Comparison of ENCODE assay signal across 8 cellular contexts in the genomic region with DNA sequence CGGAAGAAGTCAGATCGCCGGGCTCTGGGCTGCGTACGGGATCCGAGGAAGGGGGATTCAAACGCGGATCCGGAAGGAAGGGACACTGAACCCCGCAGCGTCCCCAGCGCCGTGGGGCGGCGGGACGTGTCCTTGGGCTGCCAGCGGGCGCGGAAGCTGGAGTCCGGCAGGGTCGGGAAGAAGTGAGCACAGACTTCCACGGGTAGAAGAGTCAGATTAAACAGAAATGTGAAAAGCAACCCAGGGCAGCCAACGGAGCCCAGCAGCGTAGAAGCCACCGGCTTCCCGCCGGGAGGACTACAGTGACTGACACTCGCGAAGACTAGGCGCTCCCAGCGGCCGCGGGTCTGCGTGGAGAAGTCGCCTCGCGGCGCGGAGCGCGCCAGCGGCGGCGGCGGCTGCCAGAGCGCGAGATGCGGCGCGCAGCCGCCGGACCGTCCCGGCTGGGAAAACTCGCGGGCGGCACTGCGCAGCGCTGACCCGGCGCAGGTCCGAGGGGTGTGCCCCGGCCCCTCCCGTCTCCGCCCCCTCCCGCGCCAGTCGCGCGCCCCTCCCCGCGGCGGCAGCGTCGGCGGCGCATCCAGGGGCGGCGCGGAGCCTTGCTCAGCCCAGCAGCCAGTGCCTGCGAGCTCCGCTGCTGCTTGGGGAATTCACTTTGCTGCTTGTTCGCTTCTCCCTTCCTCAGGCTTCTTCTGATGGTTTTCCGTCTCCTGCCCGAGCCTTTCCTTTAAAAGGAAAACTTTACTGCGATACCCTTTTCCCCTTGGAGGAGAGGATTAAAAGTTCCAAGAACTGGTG. TPM values are rescaled to one million over a fixed set of nuclear protein-coding genes. Genes with fewer than 3 reads are reported as not detected.
DNase-seq lines count a peak whose midpoint lies in the region; ATAC-seq lines count a peak whose summit lies in the region.

TSS of gene SAMD5 (plus strand) at position 618 of the 798 bp plus-strand sequence. CDS start 239 bp downstream, outside the sequence.

- ATAC-seq in GM19438 (IDR thresholded peaks at IDR 0.05; ENCODE audit: low read depth, unreplicated experiment) (peak; percentile 50), T-helper 17 cell (peak; percentile 25)

- no peaks in the 10 kb centered on the region for H3K9me3 ChIP-seq in T-helper 17 cell (ENCODE audit: control insufficient read depth, low read length, poor library complexity, severe bottlenecking)
- H3K9me3 ChIP-seq in endocrine pancreas (ENCODE audit: control insufficient read depth, low read length): no peaks in the 10 kb centered on the region

- peak within 1 kb of the TSS; percentile 79 for H3K4me3 ChIP-seq in endocrine pancreas (ENCODE audit: control insufficient read depth, insufficient read depth, low read length)

- H3K27me3 Mint-ChIP-seq in T-helper 17 cell: peaks cover 54% of the 10 kb centered on the region

- DNase-seq in D341Med (ENCODE audit: low spot score) (peak; percentile 79), HPDE6-E6E7 (ENCODE audit: extremely low spot score) (peak; percentile 43), T-helper 17 cell (no peak), lung microvascular endothelial cell (ENCODE audit: low read depth in 2 of 2) (peak; percentile 66 to 70)
- DNase-seq in effector CD4-positive, alpha-beta T cell: no peak

- peak within 1 kb of the TSS; percentile 71 for H3K9ac ChIP-seq in endocrine pancreas (ENCODE audit: control insufficient read depth, insufficient read depth, low read length)

- peaks cover 14% of the 10 kb centered on the region for H3K4me1 ChIP-seq in endocrine pancreas (ENCODE audit: control insufficient read depth, insufficient read depth, low read length)

- H3K27ac ChIP-seq in temporal lobe (ENCODE audit: low read depth, low read length): no peak within 1 kb of the TSS

- no peaks in the 10 kb centered on the region for H3K36me3 ChIP-seq in endocrine pancreas (ENCODE audit: control insufficient read depth, insufficient read depth, low read length)

- peak within 1 kb of the TSS; percentile 88 for H3K4me3 Mint-ChIP-seq in T-helper 17 cell

- peaks cover 15% of the 10 kb centered on the region for H3K4me1 Mint-ChIP-seq in T-helper 17 cell

- no peak within 1 kb of the TSS for H3K27ac Mint-ChIP-seq in T-helper 17 cell

- H3K27me3 ChIP-seq in endocrine pancreas (ENCODE audit: control insufficient read depth, insufficient read depth, low read length): no peaks in the 10 kb centered on the region

- no peaks in the 10 kb centered on the region for H3K36me3 Mint-ChIP-seq in T-helper 17 cell (ENCODE audit: low read depth)

RNA-seq across cellular contexts. Expression of gene SAMD5, which starts in this region (rescaled TPM):
- total RNA-seq in T-helper 17 cell: not detected
- 0.40 and 0.87 TPM in 2 replicates for total RNA-seq in lung microvascular endothelial cell
- total RNA-seq in temporal lobe: 10.3 TPM

Comparison
In these comparisons a context has a peak if more than half of its experiments do, and no peak if none do; other contexts are left out.
1. Peak in ATAC-seq in T-helper 17 cell; RNA of the gene not detected or under 1 TPM.
2. Peak in DNase-seq in lung microvascular endothelial cell; RNA of the gene not detected or under 1 TPM.
3. DNase-seq: peak in D341Med (single experiment) and HPDE6-E6E7 (single experiment); none in T-helper 17 cell (0 of 3) and effector CD4-positive, alpha-beta T cell (single experiment).